ENCODE assay signal across 1 cellular context in the genomic region with DNA sequence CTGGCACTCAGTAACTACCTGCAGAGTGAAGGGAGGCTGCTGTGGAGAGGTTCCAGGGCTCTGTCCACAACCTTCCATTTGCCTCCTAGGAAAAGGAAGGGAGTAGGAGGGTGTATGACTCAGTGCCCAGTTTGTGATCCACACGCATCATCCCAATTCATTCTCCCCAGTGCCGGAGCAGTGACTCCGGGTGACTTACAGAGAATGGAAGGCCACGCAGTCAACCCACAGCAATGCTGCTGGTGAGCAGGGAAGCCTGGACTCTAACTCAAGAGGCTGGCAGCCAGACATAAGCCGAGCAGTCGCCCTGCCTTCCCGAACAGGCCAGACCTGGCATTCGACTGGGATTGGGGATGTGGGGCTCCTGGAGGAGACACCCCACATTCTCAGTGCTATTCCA.
TF ChIP-seq lines count a peak whose summit lies in the region.

No MANE protein-coding gene starts in this region.

TF ChIP-seq in H1, 55 proteins besides CTCF, POLR2A, EP300 and RAD21:
- TF ChIP-seq JUN (IDR thresholded peaks at IDR 0.05; ENCODE audit: low read depth, low read length) (no peak), MAFK (IDR thresholded peaks at IDR 0.05; ENCODE audit: low read depth, low read length) (no peak), ATF2 (IDR thresholded peaks at IDR 0.05; ENCODE audit: low read length) (no peak), TAF1 (IDR thresholded peaks at IDR 0.05; ENCODE audit: low read depth, low read length) (no peak), SP2 (IDR thresholded peaks at IDR 0.05; ENCODE audit: low read length) (no peak), TBP (IDR thresholded peaks at IDR 0.05; ENCODE audit: low read depth, low read length) (no peak)
TF ChIP-seq in H1: peak in this region for 0.
